22 cellular contexts compared by ENCODE assay signal in the genomic region with DNA sequence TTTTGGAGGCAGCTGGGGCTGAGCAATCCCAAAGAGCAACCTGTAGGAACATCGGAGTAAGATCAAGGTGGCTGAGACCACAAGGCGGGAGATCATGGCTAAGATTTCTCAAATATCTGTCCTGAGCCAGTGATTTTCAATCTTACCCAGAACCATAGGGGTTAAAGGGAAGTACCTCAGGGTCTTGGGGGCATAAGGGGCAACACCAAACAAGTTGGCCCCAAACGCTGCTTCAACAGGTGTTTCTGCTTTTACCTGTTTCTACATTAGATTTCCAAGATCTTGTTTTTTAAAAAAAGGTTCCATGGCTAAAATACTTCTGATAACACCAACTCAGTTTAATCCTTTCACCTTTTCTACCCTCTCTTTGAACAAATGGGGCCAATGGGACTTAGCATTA. TPM values are rescaled to one million over a fixed set of nuclear protein-coding genes. Genes with fewer than 3 reads are reported as not detected.
"Had no signal": no experiment of that assay in that cellular context is flagged by ENCODE, and none has a peak within 500 bp of the region (broad histone marks: within the 10 kb centered on the region; RNA-seq: fewer than 3 reads in every experiment).

No MANE protein-coding gene starts in this region.

- H3K4me3 ChIP-seq: MG63 had no signal

- DNase-seq: Karpas-422, KG1, MG63, NCI-H1092, NCI-H1105 treated with DMSO at 0.1 percent for 48 hours, NCI-H1417 treated with DMSO at 0.1 percent for 48 hours, NCI-H146, NCI-H1694 treated with DMSO at 0.1 percent for 48 hours, NCI-H1930, NCI-H2081, NCI-H2107, NCI-H2227 treated with DMSO at 0.1 percent for 48 hours, NCI-H446, NCI-H510A, NCI-H524 treated with DMSO at 0.1 percent for 48 hours, NCI-H69, NCI-H774, RPMI8226, SHP77, SK-N-SH had no signal

- H3K9me3 ChIP-seq: MG63, SK-N-SH had no signal

- H3K27me3 ChIP-seq: MG63 had no signal

RNA-seq across cellular contexts. Expression of gene FOXN1, which starts 48.9 kb away (rescaled TPM):
- total RNA-seq: HT-29, SK-MEL-5 had no signal
